Comparison of ENCODE assay signal across 20 cellular contexts in genomic region chr4:93994175-93994994, GRCh38.
A peak's percentile ranks its signal among the peaks of the same experiment; 100 is the strongest.
DNase-seq lines count a peak whose midpoint lies in the region; ATAC-seq and TF ChIP-seq lines count a peak whose summit lies in the region.
"Had no signal": no experiment of that assay in that cellular context is flagged by ENCODE, and none has a peak within 500 bp of the region (broad histone marks: within the 10 kb centered on the region; RNA-seq: fewer than 3 reads in every experiment).

No MANE protein-coding gene starts in this region.

- intact Hi-C loops in colonic mucosa (cut with DNase I) = no loop called here
- intact Hi-C loops in Calu3 (cut with micrococcal nuclease; ENCODE audit: unreplicated experiment) = no loop called here

- H3K27ac ChIP-seq in colonic mucosa = peak overlapping the region; percentile 38
- H3K27ac ChIP-seq: Peyer's patch had no signal

- peak; percentile 36 for ATAC-seq in HG02798 (IDR thresholded peaks at IDR 0.05; ENCODE audit: poor library complexity, unreplicated experiment)
- ATAC-seq in GM21528 (IDR thresholded peaks at IDR 0.05; ENCODE audit: low FRiP score, unreplicated experiment) = no peak
- ATAC-seq: T-cell had no signal

- TF ChIP-seq CTCF in colonic mucosa (IDR thresholded peaks at IDR 0.05) (no peak), Calu3 (IDR thresholded peaks at IDR 0.05; ENCODE audit: unreplicated experiment) (no peak)

- CTCF ChIA-PET in Calu3 (lab: Charles Lee) = no interaction called here

- peak overlapping the region in 1 of 2 donors; percentile 49 for H3K9ac ChIP-seq in colonic mucosa (ENCODE audit: low read depth in 2 of 2, low read length in 2 of 2)
- H3K9ac ChIP-seq: SK-N-SH had no signal

- H3K27me3 ChIP-seq in colonic mucosa = no peaks in the 10 kb centered on the region
- H3K27me3 ChIP-seq: Peyer's patch had no signal

- H3K4me3 Mint-ChIP-seq in Calu3 (ENCODE audit: low read depth, unreplicated experiment) = no peak overlapping the region
- H3K4me3 Mint-ChIP-seq: CD8-positive, alpha-beta memory T cell; HFFc6; T-cell had no signal

- BruUV-seq in Calu3 (replicated peaks; lab: Mats Ljungman, UMichigan) = no TSS peak

- no peaks in the 10 kb centered on the region for H3K4me1 Mint-ChIP-seq in Calu3 (ENCODE audit: low read depth, unreplicated experiment)
- H3K4me1 Mint-ChIP-seq: CD8-positive, alpha-beta memory T cell; T-cell had no signal

- H3K4me3 ChIP-seq in colonic mucosa = no peak overlapping the region
- H3K4me3 ChIP-seq: Peyer's patch had no signal

- H3K4me1 ChIP-seq in colonic mucosa = no peaks in the 10 kb centered on the region
- H3K4me1 ChIP-seq: Peyer's patch had no signal

- H3K9me3 Mint-ChIP-seq in Calu3 (ENCODE audit: low read depth, unreplicated experiment) = no peaks in the 10 kb centered on the region
- H3K9me3 Mint-ChIP-seq: T-cell had no signal

- no peaks in the 10 kb centered on the region for H3K36me3 ChIP-seq in colonic mucosa
- H3K36me3 ChIP-seq: Peyer's patch had no signal

- H3K27me3 Mint-ChIP-seq in Calu3 (ENCODE audit: unreplicated experiment) = no peaks in the 10 kb centered on the region
- H3K27me3 Mint-ChIP-seq: CD8-positive, alpha-beta memory T cell; T-cell had no signal

- H3K27ac Mint-ChIP-seq in Calu3 (ENCODE audit: unreplicated experiment) = no peak overlapping the region
- H3K27ac Mint-ChIP-seq: CD8-positive, alpha-beta memory T cell; HFFc6; T-cell had no signal

- no peaks in the 10 kb centered on the region for H3K36me3 Mint-ChIP-seq in Calu3 (ENCODE audit: insufficient read depth, unreplicated experiment)
- H3K36me3 Mint-ChIP-seq: CD8-positive, alpha-beta memory T cell; T-cell had no signal

- DNase-seq in NAMALWA (ENCODE audit: low spot score) (peak; percentile 11), colonic mucosa (no peak), COR-L47 (lab: John Stamatoyannopoulos, UW) (no peak), NCI-H2196 treated with DMSO at 0.1 percent for 48 hours (lab: John Stamatoyannopoulos, UW; ENCODE audit: unreplicated experiment) (no peak), Calu3 (no peak)
- DNase-seq: ACHN; C1 segment of cervical spinal cord; CD8-positive, alpha-beta memory T cell; DMS79 treated with DMSO at 0.1 percent for 48 hours; HFFc6; NCI-H1105 treated with DMSO at 0.1 percent for 48 hours; NCI-H1694; NCI-H226; NCI-H524; Peyer's patch; SHP77; SK-N-SH; T-cell had no signal

- no peaks in the 10 kb centered on the region for H3K9me3 ChIP-seq in colonic mucosa
- H3K9me3 ChIP-seq: Peyer's patch, SK-N-SH had no signal
